1 cellular context compared by ENCODE assay signal in the genomic region with DNA sequence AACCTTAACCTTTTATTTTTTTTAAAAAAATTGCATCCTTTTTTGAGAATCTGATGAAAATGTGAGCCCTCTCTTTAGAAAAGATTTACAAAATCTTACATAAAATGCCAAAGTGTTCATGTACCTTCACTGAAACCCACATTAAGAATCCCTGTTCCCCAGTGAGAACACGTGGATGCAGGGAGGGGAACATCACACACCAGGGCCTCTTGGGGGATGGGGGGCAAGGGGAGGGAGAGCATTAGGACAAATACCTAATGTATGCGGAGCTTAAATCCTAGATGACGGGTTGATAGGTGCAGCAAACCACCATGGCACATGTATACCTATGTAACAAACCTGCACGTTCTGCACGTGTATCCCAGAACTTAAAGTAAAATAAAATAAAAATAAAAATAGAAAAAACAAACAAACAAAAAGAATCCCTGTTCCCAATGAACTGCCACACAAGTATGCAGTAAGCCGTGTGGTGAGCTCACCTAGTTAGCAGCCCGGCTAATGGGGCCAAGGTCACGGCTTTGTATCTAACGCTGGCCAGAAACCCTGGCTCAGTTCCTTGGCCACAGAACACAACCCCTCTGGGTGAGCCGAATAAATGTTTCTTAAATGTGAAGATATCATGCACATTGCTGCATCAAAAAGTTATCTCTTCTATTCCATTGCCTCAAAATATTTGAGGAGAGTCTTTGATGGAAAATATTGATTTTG.
TF ChIP-seq lines count a peak whose summit lies in the region.

No MANE protein-coding gene starts in this region.

TF ChIP-seq in liver, 16 proteins besides CTCF, POLR2A, EP300 and RAD21 (continued from another document):
- no peak for TF ChIP-seq FOXA1 (IDR thresholded peaks at IDR 0.05)
- peak in 1 of 2 donors; percentile 11 for TF ChIP-seq EGR1 (IDR thresholded peaks at IDR 0.05; ENCODE audit: low read depth in 2 of 2)
- TF ChIP-seq YY1 (IDR thresholded peaks at IDR 0.05), result peak; percentile 20
- peak in 1 of 2 donors; percentile 45 for TF ChIP-seq JUND (IDR thresholded peaks at IDR 0.05)
- TF ChIP-seq NR2F2 (IDR thresholded peaks at IDR 0.05), result no peak
- TF ChIP-seq GABPA (IDR thresholded peaks at IDR 0.05 in 1 of 2, conservative IDR thresholded peaks at IDR 0.05 in 1 of 2), result no peak
- TF ChIP-seq FOXA2 (IDR thresholded peaks at IDR 0.05), result no peak
- TF ChIP-seq, protein P1, sequence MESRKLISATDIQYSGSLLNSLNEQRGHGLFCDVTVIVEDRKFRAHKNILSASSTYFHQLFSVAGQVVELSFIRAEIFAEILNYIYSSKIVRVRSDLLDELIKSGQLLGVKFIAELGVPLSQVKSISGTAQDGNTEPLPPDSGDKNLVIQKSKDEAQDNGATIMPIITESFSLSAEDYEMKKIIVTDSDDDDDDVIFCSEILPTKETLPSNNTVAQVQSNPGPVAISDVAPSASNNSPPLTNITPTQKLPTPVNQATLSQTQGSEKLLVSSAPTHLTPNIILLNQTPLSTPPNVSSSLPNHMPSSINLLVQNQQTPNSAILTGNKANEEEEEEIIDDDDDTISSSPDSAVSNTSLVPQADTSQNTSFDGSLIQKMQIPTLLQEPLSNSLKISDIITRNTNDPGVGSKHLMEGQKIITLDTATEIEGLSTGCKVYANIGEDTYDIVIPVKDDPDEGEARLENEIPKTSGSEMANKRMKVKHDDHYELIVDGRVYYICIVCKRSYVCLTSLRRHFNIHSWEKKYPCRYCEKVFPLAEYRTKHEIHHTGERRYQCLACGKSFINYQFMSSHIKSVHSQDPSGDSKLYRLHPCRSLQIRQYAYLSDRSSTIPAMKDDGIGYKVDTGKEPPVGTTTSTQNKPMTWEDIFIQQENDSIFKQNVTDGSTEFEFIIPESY (IDR thresholded peaks at IDR 0.05), result no peak
- peak; percentile 39 for TF ChIP-seq HNF4A (conservative IDR thresholded peaks at IDR 0.05)
- TF ChIP-seq TAF1 (conservative IDR thresholded peaks at IDR 0.05), result no peak
- TF ChIP-seq, protein P2, sequence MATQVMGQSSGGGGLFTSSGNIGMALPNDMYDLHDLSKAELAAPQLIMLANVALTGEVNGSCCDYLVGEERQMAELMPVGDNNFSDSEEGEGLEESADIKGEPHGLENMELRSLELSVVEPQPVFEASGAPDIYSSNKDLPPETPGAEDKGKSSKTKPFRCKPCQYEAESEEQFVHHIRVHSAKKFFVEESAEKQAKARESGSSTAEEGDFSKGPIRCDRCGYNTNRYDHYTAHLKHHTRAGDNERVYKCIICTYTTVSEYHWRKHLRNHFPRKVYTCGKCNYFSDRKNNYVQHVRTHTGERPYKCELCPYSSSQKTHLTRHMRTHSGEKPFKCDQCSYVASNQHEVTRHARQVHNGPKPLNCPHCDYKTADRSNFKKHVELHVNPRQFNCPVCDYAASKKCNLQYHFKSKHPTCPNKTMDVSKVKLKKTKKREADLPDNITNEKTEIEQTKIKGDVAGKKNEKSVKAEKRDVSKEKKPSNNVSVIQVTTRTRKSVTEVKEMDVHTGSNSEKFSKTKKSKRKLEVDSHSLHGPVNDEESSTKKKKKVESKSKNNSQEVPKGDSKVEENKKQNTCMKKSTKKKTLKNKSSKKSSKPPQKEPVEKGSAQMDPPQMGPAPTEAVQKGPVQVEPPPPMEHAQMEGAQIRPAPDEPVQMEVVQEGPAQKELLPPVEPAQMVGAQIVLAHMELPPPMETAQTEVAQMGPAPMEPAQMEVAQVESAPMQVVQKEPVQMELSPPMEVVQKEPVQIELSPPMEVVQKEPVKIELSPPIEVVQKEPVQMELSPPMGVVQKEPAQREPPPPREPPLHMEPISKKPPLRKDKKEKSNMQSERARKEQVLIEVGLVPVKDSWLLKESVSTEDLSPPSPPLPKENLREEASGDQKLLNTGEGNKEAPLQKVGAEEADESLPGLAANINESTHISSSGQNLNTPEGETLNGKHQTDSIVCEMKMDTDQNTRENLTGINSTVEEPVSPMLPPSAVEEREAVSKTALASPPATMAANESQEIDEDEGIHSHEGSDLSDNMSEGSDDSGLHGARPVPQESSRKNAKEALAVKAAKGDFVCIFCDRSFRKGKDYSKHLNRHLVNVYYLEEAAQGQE (IDR thresholded peaks at IDR 0.05), result no peak
